10 cellular contexts compared by ENCODE assay signal in the genomic region with DNA sequence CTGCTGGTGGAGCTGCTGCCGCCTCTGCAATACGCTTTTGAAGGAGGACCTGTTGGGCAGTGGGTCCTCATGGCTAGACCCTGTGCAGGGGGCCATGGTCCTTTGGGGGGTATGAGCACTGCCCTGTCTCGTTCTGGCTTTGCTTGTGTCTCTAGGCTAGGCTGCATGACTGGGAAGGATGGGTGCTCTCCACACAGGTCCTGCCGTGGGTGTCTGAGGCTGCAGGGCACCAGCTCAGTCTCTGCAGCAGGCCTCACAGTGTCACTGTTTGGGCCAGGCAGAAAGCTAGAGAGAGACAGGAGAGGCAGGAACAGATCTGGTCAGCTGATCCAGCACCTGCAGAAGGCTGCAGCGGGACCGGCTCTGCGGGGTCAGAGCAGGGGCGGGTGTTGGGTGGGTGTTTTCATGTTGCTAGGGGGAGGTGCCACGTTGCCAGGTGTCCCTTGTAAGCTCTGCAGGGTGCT.
A peak's percentile ranks its signal among the peaks of the same experiment; 100 is the strongest.
DNase-seq lines count a peak whose midpoint lies in the region; ATAC-seq and TF ChIP-seq lines count a peak whose summit lies in the region.
"Had no signal": no experiment of that assay in that cellular context is flagged by ENCODE, and none has a peak within 500 bp of the region (broad histone marks: within the 10 kb centered on the region; RNA-seq: fewer than 3 reads in every experiment).

No MANE protein-coding gene starts in this region.

- TF ChIP-seq CTCF in spleen (IDR thresholded peaks at IDR 0.05 in 8 of 11, conservative IDR thresholded peaks at IDR 0.05 in 3 of 11) = no peak

- H3K4me1 Mint-ChIP-seq in activated CD4-positive, alpha-beta T cell treated with anti-CD3 and anti-CD28 coated beads, Interleukin-2, amount 10 ng/mL, durations not matched to agents 7 days and 5 days = peaks cover 36% of the 10 kb centered on the region
- peaks cover 3 to 14% of the 10 kb centered on the region in 2 donors for H3K4me1 Mint-ChIP-seq in effector memory CD8-positive, alpha-beta T cell (ENCODE audit: low read depth in 2 of 2)

- peaks cover 0 to 43% (median 7%) of the 10 kb centered on the region in 6 donors for H3K36me3 ChIP-seq in spleen

- no peak overlapping the region for H3K4me3 ChIP-seq in spleen
- H3K4me3 ChIP-seq: skin epidermis, tibial artery had no signal

- no peaks in the 10 kb centered on the region for H3K9me3 ChIP-seq in spleen
- H3K9me3 ChIP-seq: tibial artery had no signal

- peak; percentile 27 for ATAC-seq in effector memory CD8-positive, alpha-beta T cell (replicated peaks)

- 55 to 83% (median 73%) methylated on average over 5 to 9 of the region's 9 CpGs for WGBS in spleen, 5 donors

- intact Hi-C loops in spleen (cut with DNase I; ENCODE audit: low total_unique reads) = no loop called here

- peak overlapping the region; percentile 81 for H3K27ac Mint-ChIP-seq in activated CD4-positive, alpha-beta T cell treated with anti-CD3 and anti-CD28 coated beads, Interleukin-2, amount 10 ng/mL, durations not matched to agents 7 days and 5 days
- peak overlapping the region; percentile 17 to 93 for H3K27ac Mint-ChIP-seq in effector memory CD8-positive, alpha-beta T cell

- no peak for TF ChIP-seq POLR2A in spleen (IDR thresholded peaks at IDR 0.05)

- H3K9me3 Mint-ChIP-seq in activated CD4-positive, alpha-beta T cell treated with anti-CD3 and anti-CD28 coated beads, Interleukin-2, amount 10 ng/mL, durations not matched to agents 7 days and 5 days = no peaks in the 10 kb centered on the region
- H3K9me3 Mint-ChIP-seq in effector memory CD8-positive, alpha-beta T cell = no peaks in the 10 kb centered on the region

- H3K4me3 Mint-ChIP-seq in activated CD4-positive, alpha-beta T cell treated with anti-CD3 and anti-CD28 coated beads, Interleukin-2, amount 10 ng/mL, durations not matched to agents 7 days and 5 days = no peak overlapping the region
- H3K4me3 Mint-ChIP-seq in effector memory CD8-positive, alpha-beta T cell = no peak overlapping the region

- CTCF ChIA-PET in activated CD4-positive, alpha-beta T cell treated with anti-CD3 and anti-CD28 coated beads, Interleukin-2, amount 10 ng/mL, durations not matched to agents 7 days and 5 days (lab: Charles Lee) = no interaction called here

- no peaks in the 10 kb centered on the region for H3K27me3 ChIP-seq in spleen (replicated peaks in 1 of 7)
- H3K27me3 ChIP-seq: tibial artery had no signal

- H3K27me3 Mint-ChIP-seq in activated CD4-positive, alpha-beta T cell treated with anti-CD3 and anti-CD28 coated beads, Interleukin-2, amount 10 ng/mL, durations not matched to agents 7 days and 5 days = no peaks in the 10 kb centered on the region
- no peaks in the 10 kb centered on the region for H3K27me3 Mint-ChIP-seq in effector memory CD8-positive, alpha-beta T cell

- H3K36me3 Mint-ChIP-seq in activated CD4-positive, alpha-beta T cell treated with anti-CD3 and anti-CD28 coated beads, Interleukin-2, amount 10 ng/mL, durations not matched to agents 7 days and 5 days (ENCODE audit: low read depth) = peaks cover 5% of the 10 kb centered on the region
- H3K36me3 Mint-ChIP-seq in effector memory CD8-positive, alpha-beta T cell (ENCODE audit: insufficient read depth) = peaks cover 11% of the 10 kb centered on the region

- peaks cover 8 to 50% (median 36%) of the 10 kb centered on the region in 6 donors for H3K4me1 ChIP-seq in spleen

- POLR2A ChIA-PET in activated CD4-positive, alpha-beta T cell treated with anti-CD3 and anti-CD28 coated beads, Interleukin-2, amount 10 ng/mL, durations not matched to agents 7 days and 5 days (lab: Charles Lee) = no interaction called here

- H3K27ac ChIP-seq in spleen = no peak overlapping the region
- H3K27ac ChIP-seq: tibial artery had no signal

- no peak for DNase-seq in activated CD4-positive, alpha-beta T cell treated with anti-CD3 and anti-CD28 coated beads, Interleukin-2, amount 10 ng/mL, durations not matched to agents 7 days and 5 days
- no peak for DNase-seq in activated CD4-positive, alpha-beta T cell treated with anti-CD3 and anti-CD28 coated beads, Interleukin-2, amount 50 U/mL, for 4 hours
- DNase-seq in NCI-H1105 treated with DMSO at 0.1 percent for 48 hours (lab: John Stamatoyannopoulos, UW) = peak; percentile 35
- DNase-seq in effector memory CD8-positive, alpha-beta T cell = no peak
- DNase-seq in spleen = peak; percentile 80
- no peak for DNase-seq in stimulated activated CD4-positive, alpha-beta T cell treated with anti-CD3 and anti-CD28 coated beads, Interleukin-4, amount 100 ng/mL, for 4 hours
- DNase-seq in NCI-H446 (lab: John Stamatoyannopoulos, UW) = no peak
- no peak for DNase-seq in C1 segment of cervical spinal cord (lab: John Stamatoyannopoulos, UW)

Comparison
In these comparisons a context has a peak if more than half of its experiments do, and no peak if none do; other contexts are left out.
1. DNase-seq: peak in NCI-H1105 treated with DMSO at 0.1 percent for 48 hours (single experiment) and spleen (single experiment); none in activated CD4-positive, alpha-beta T cell treated with anti-CD3 and anti-CD28 coated beads, Interleukin-2, amount 10 ng/mL, durations not matched to agents 7 days and 5 days (single experiment), activated CD4-positive, alpha-beta T cell treated with anti-CD3 and anti-CD28 coated beads, Interleukin-2, amount 50 U/mL, for 4 hours (0 of 2), effector memory CD8-positive, alpha-beta T cell (0 of 3), stimulated activated CD4-positive, alpha-beta T cell treated with anti-CD3 and anti-CD28 coated beads, Interleukin-4, amount 100 ng/mL, for 4 hours (0 of 2), NCI-H446 (0 of 2) and C1 segment of cervical spinal cord (0 of 14).